In genomic region chr1:151198254-151199127, GRCh38 we compare ENCODE assay signal across 8 cellular contexts. TPM values are rescaled to one million over a fixed set of nuclear protein-coding genes. Genes with fewer than 3 reads are reported as not detected.
DNase-seq lines count a peak whose midpoint lies in the region; ATAC-seq and TF ChIP-seq lines count a peak whose summit lies in the region.

A gene with protein sequence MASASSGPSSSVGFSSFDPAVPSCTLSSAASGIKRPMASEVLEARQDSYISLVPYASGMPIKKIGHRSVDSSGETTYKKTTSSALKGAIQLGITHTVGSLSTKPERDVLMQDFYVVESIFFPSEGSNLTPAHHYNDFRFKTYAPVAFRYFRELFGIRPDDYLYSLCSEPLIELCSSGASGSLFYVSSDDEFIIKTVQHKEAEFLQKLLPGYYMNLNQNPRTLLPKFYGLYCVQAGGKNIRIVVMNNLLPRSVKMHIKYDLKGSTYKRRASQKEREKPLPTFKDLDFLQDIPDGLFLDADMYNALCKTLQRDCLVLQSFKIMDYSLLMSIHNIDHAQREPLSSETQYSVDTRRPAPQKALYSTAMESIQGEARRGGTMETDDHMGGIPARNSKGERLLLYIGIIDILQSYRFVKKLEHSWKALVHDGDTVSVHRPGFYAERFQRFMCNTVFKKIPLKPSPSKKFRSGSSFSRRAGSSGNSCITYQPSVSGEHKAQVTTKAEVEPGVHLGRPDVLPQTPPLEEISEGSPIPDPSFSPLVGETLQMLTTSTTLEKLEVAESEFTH (plus strand): TSS chr1:151198552. CDS start chr1:151198997, 445 bp downstream.

- no peak for TF ChIP-seq CTCF in PC-3 (conservative IDR thresholded peaks at IDR 0.05; ENCODE audit: low read depth, low read length)
- TF ChIP-seq CTCF in mucosa of descending colon (IDR thresholded peaks at IDR 0.05) = peak; percentile 16

- H4K20me1 ChIP-seq in PC-3 (ENCODE audit: low read length) = peaks cover 21% of the 10 kb centered on the region

- CTCF ChIA-PET in PC-3 (lab: Charles Lee) = no interaction called here

- H3K27me3 ChIP-seq in PC-3 (ENCODE audit: low read length) = no peaks in the 10 kb centered on the region

- H3K4me3 ChIP-seq in PC-3 (ENCODE audit: low read length) (peak within 1 kb of the TSS; percentile 96), mucosa of descending colon (peak within 1 kb of the TSS; percentile 58)

- no peak for TF ChIP-seq RAD21 in Ishikawa (IDR thresholded peaks at IDR 0.05; ENCODE audit: low read depth)

- H3K9me3 ChIP-seq in PC-3 (ENCODE audit: low read length) (no peaks in the 10 kb centered on the region), mucosa of descending colon (no peaks in the 10 kb centered on the region)

- peak; percentile 100 for DNase-seq in DMS 273 treated with DMSO at 0.1 percent for 48 hours (lab: John Stamatoyannopoulos, UW)
- peak; percentile 99 for DNase-seq in PC-3
- peak; percentile 94 for DNase-seq in activated T-cell treated with anti-CD3 and anti-CD28 coated beads for 48 hours (ENCODE audit: low read depth)
- peak; percentile 77 for DNase-seq in epithelial cell of prostate (ENCODE audit: low read depth, low spot score)
- DNase-seq in mucosa of descending colon = peak; percentile 98 to 99 (median 98)
- DNase-seq in stimulated activated CD8-positive, alpha-beta memory T cell treated with anti-CD3 and anti-CD28 coated beads, Interleukin-4, amount 100 ng/mL, for 24 hours (ENCODE audit: low read depth) = peak; percentile 99

- peaks cover 37% of the 10 kb centered on the region for H3K4me1 ChIP-seq in PC-3 (ENCODE audit: insufficient read depth, low read length)
- peaks cover 27% of the 10 kb centered on the region for H3K4me1 ChIP-seq in mucosa of descending colon (ENCODE audit: low read depth)

- H3K79me2 ChIP-seq in PC-3 (ENCODE audit: low read length) = peaks cover 66% of the 10 kb centered on the region

- H3K36me3 ChIP-seq in PC-3 (ENCODE audit: low read depth, low read length) (peaks cover 14% of the 10 kb centered on the region), mucosa of descending colon (ENCODE audit: low read depth) (no peaks in the 10 kb centered on the region)

- H3F3A ChIP-seq in PC-3 (ENCODE audit: low read length, unreplicated experiment) = peaks cover 8% of the 10 kb centered on the region

- no peak for TF ChIP-seq EP300 in Ishikawa (IDR thresholded peaks at IDR 0.05; ENCODE audit: borderline replicate concordance)

- POLR2A ChIA-PET in PC-3 (lab: Charles Lee; ENCODE audit: unreplicated experiment) = interaction anchor here (0.7 kb wide), 2 partner anchors 9 to 296 kb away, joined by 3 read pairs; no protein-coding TSS in a partner anchor

- H3K9ac ChIP-seq in PC-3 (ENCODE audit: low read length) = peak within 1 kb of the TSS; percentile 93

- peak within 1 kb of the TSS; percentile 89 for H3K4me2 ChIP-seq in PC-3 (ENCODE audit: low read length)

- H3K27ac ChIP-seq in PC-3 (ENCODE audit: low read length) = peak within 1 kb of the TSS; percentile 83
- H3K27ac ChIP-seq in epithelial cell of prostate = peak within 1 kb of the TSS; percentile 98

- intact Hi-C loops in PC-3 (cut with micrococcal nuclease) = loop anchor here (5.0 to 10.0 kb wide), 2 partner anchors 129 to 346 kb away; partner anchors contain the start of genes PI4KB and TUFT1
- intact Hi-C loops in mucosa of descending colon (cut with DNase I, micrococcal nuclease) = loop anchor here in 1 of 2 donors (5.0 kb wide), 1 partner anchor 54 kb away; the partner anchor contains the start of gene PSMD4

- BruUV-seq in PC-3 (replicated peaks; lab: Mats Ljungman, UMichigan) = TSS peak; percentile 58

- peak; percentile 79 for ATAC-seq in GM21529 (IDR thresholded peaks at IDR 0.05; ENCODE audit: unreplicated experiment)
- peak; percentile 64 for ATAC-seq in PC-3
- peak; percentile 86 for ATAC-seq in mucosa of descending colon

- H2AFZ ChIP-seq in PC-3 (ENCODE audit: low read length) = peak within 1 kb of the TSS; percentile 84

- H3K9me2 ChIP-seq in PC-3 (replicated peaks; ENCODE audit: low read length) = no peaks in the 10 kb centered on the region

TF ChIP-seq in Ishikawa, 13 proteins besides CTCF, POLR2A, EP300 and RAD21:
- TF ChIP-seq YY1 (IDR thresholded peaks at IDR 0.05; ENCODE audit: low read depth) = peak; percentile 90
- no peak for TF ChIP-seq CEBPB (IDR thresholded peaks at IDR 0.05)
- TF ChIP-seq, protein P1, sequence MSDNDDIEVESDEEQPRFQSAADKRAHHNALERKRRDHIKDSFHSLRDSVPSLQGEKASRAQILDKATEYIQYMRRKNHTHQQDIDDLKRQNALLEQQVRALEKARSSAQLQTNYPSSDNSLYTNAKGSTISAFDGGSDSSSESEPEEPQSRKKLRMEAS (IDR thresholded peaks at IDR 0.05) = peak; percentile 83
- TF ChIP-seq TCF12 (IDR thresholded peaks at IDR 0.05; ENCODE audit: low read depth) = 0 out of 2 replicates have a peak, but pooled peaks have one; percentile 6
- TF ChIP-seq TAF1 (IDR thresholded peaks at IDR 0.05; ENCODE audit: low read depth) = peak; percentile 70; the same call in 1 of the 2 replicates
- TF ChIP-seq, protein P2, sequence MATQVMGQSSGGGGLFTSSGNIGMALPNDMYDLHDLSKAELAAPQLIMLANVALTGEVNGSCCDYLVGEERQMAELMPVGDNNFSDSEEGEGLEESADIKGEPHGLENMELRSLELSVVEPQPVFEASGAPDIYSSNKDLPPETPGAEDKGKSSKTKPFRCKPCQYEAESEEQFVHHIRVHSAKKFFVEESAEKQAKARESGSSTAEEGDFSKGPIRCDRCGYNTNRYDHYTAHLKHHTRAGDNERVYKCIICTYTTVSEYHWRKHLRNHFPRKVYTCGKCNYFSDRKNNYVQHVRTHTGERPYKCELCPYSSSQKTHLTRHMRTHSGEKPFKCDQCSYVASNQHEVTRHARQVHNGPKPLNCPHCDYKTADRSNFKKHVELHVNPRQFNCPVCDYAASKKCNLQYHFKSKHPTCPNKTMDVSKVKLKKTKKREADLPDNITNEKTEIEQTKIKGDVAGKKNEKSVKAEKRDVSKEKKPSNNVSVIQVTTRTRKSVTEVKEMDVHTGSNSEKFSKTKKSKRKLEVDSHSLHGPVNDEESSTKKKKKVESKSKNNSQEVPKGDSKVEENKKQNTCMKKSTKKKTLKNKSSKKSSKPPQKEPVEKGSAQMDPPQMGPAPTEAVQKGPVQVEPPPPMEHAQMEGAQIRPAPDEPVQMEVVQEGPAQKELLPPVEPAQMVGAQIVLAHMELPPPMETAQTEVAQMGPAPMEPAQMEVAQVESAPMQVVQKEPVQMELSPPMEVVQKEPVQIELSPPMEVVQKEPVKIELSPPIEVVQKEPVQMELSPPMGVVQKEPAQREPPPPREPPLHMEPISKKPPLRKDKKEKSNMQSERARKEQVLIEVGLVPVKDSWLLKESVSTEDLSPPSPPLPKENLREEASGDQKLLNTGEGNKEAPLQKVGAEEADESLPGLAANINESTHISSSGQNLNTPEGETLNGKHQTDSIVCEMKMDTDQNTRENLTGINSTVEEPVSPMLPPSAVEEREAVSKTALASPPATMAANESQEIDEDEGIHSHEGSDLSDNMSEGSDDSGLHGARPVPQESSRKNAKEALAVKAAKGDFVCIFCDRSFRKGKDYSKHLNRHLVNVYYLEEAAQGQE (IDR thresholded peaks at IDR 0.05; ENCODE audit: low read depth) = no peak
- TF ChIP-seq FOXM1 (IDR thresholded peaks at IDR 0.05; ENCODE audit: borderline replicate concordance, low read depth) = no peak
- TF ChIP-seq TEAD4 (IDR thresholded peaks at IDR 0.05) = 0 out of 2 replicates have a peak, but pooled peaks have one; percentile 4
- peak; percentile 57; the same call in 1 of the 2 replicates for TF ChIP-seq ZBTB7A (IDR thresholded peaks at IDR 0.05; ENCODE audit: low read depth)
- TF ChIP-seq CREB1 (IDR thresholded peaks at IDR 0.05; ENCODE audit: low read depth) = no peak; the same call in 1 of the 2 replicates
- 0 out of 2 replicates have a peak, but pooled peaks have one; percentile 3 for TF ChIP-seq EGR1 (IDR thresholded peaks at IDR 0.05)
- no peak; the same call in 1 of the 2 replicates for TF ChIP-seq NFIC (IDR thresholded peaks at IDR 0.05)
- peak; percentile 99 for TF ChIP-seq USF1 (IDR thresholded peaks at IDR 0.05)

RNA-seq across cellular contexts. Expression of the gene that starts here (rescaled TPM):
- 63.3 and 78.3 TPM in 2 replicates for total RNA-seq in PC-3 (2014; rRNA removed)
- 10 to 100 TPM; 38.4 to 47.5 (median 39.2) TPM for total RNA-seq in mucosa of descending colon

Comparison
In these comparisons a context has a peak if more than half of its experiments do, and no peak if none do; other contexts are left out.
1. Peak in every context shown above with its lines: DNase-seq, ATAC-seq, H3K4me3 ChIP-seq and H3K27ac ChIP-seq.